ENCODE assay signal across 16 cellular contexts in genomic region chr4:30832652-30833051, GRCh38.
DNase-seq lines count a peak whose midpoint lies in the region; ATAC-seq and TF ChIP-seq lines count a peak whose summit lies in the region.
"Had no signal": no experiment of that assay in that cellular context is flagged by ENCODE, and none has a peak within 500 bp of the region (broad histone marks: within the 10 kb centered on the region; RNA-seq: fewer than 3 reads in every experiment).

No MANE protein-coding gene starts in this region.

- no peaks in the 10 kb centered on the region for H3K27me3 ChIP-seq in SK-N-SH (ENCODE audit: insufficient read depth)
- no peaks in the 10 kb centered on the region for H3K27me3 ChIP-seq in stomach
- H3K27me3 ChIP-seq in prostate gland (replicated peaks; ENCODE audit: insufficient read depth): no peaks in the 10 kb centered on the region
- H3K27me3 ChIP-seq: BLaER1 treated with 17β-estradiol and CSF1 and Interleukin-3, amounts not matched to agents 10 nM and 100 nM had no signal

- H3K9me3 Mint-ChIP-seq in nephron: no peaks in the 10 kb centered on the region
- H3K9me3 Mint-ChIP-seq: H9 had no signal

- 38% methylated on average over 2 of the region's 2 CpGs for WGBS in SK-N-SH (ENCODE audit: low lambda C conversion rate)
- WGBS in stomach, 5 donors: 78 to 84% (median 82%) methylated on average over 2 of the region's 2 CpGs
- WGBS in prostate gland: 86% methylated on average over 2 of the region's 2 CpGs

- H3K9me3 ChIP-seq in SK-N-SH: no peaks in the 10 kb centered on the region
- no peaks in the 10 kb centered on the region for H3K9me3 ChIP-seq in stomach
- no peaks in the 10 kb centered on the region for H3K9me3 ChIP-seq in prostate gland
- H3K9me3 ChIP-seq: A549; BLaER1 treated with 17β-estradiol and CSF1 and Interleukin-3, amounts not matched to agents 10 nM and 100 nM had no signal

- DNase-seq in SK-N-SH (peak; percentile 12), SK-N-DZ (ENCODE audit: low spot score) (peak; percentile 37), stomach (no peak), prostate gland (ENCODE audit: low spot score) (no peak)
- no peak for DNase-seq in central memory CD4-positive, alpha-beta T cell
- DNase-seq: CD8-positive, alpha-beta T cell; DMS 273 treated with DMSO at 0.1 percent for 48 hours; DMS53; DND-41; EL; H9 had no signal

- H3K9me2 ChIP-seq in SK-N-SH: no peaks in the 10 kb centered on the region

- CTCF ChIA-PET in SK-N-SH (lab: Yijun Ruan, JAX): no interaction called here

- peak in 1 of 2 experiments; percentile 86; a peak in 2 of 4 replicates for TF ChIP-seq EP300 in SK-N-SH (IDR thresholded peaks at IDR 0.05; ENCODE audit: borderline replicate concordance in 1 of 2, low read depth in 1 of 2, low read length in 1 of 2)
- TF ChIP-seq EP300 in stomach (IDR thresholded peaks at IDR 0.05): no peak

- H3K4me1 Mint-ChIP-seq in nephron: peaks cover 33% of the 10 kb centered on the region

- no peaks in the 10 kb centered on the region for H3F3A ChIP-seq in SK-N-SH (replicated peaks; ENCODE audit: insufficient read depth)

- ATAC-seq in SK-N-SH treated with all-trans-retinoic acid at 6 μM for 48 hours: no peak; the same call in 2 of the 3 replicates
- ATAC-seq: A549; CD8-positive, alpha-beta T cell had no signal

- H4K20me1 ChIP-seq in SK-N-SH (ENCODE audit: insufficient read depth): no peaks in the 10 kb centered on the region
- H4K20me1 ChIP-seq: BLaER1 treated with 17β-estradiol and CSF1 and Interleukin-3, amounts not matched to agents 10 nM and 100 nM had no signal

- POLR2A ChIA-PET in SK-N-SH (lab: Yijun Ruan, JAX): no interaction called here

- H3K36me3 ChIP-seq in SK-N-SH (replicated peaks in 1 of 2; ENCODE audit: control insufficient read depth in 1 of 2, insufficient read depth in 2 of 2, low read length in 1 of 2): no peaks in the 10 kb centered on the region
- H3K36me3 ChIP-seq in stomach: no peaks in the 10 kb centered on the region
- no peaks in the 10 kb centered on the region for H3K36me3 ChIP-seq in prostate gland
- H3K36me3 ChIP-seq: BLaER1 treated with 17β-estradiol and CSF1 and Interleukin-3, amounts not matched to agents 10 nM and 100 nM had no signal

- H3K4me3 Mint-ChIP-seq in nephron: no peak overlapping the region
- H3K4me3 Mint-ChIP-seq: CD8-positive, alpha-beta T cell; H9 had no signal

- intact Hi-C loops in stomach (cut with DNase I; ENCODE audit: low total_unique reads) (no loop called here), prostate gland (cut with DNase I) (no loop called here)

- H3K4me3 ChIP-seq in SK-N-SH (ENCODE audit: low read depth in 2 of 2, low read length in 1 of 2): no peak overlapping the region
- no peak overlapping the region for H3K4me3 ChIP-seq in stomach
- no peak overlapping the region for H3K4me3 ChIP-seq in prostate gland
- H3K4me3 ChIP-seq: A549; BLaER1 treated with 17β-estradiol and CSF1 and Interleukin-3, amounts not matched to agents 10 nM and 100 nM had no signal

- H3K4me1 ChIP-seq in SK-N-SH (ENCODE audit: control insufficient read depth in 1 of 2, insufficient read depth in 2 of 2, low read depth in 1 of 2, low read length in 1 of 2) (peaks cover 6 to 18% of the 10 kb centered on the region in 2 experiments; a peak in 3 of 4 replicates), stomach (peaks cover 0 to 28% (median 13%) of the 10 kb centered on the region in 4 donors), prostate gland (replicated peaks) (no peaks in the 10 kb centered on the region)
- H3K4me1 ChIP-seq: A549; BLaER1 treated with 17β-estradiol and CSF1 and Interleukin-3, amounts not matched to agents 10 nM and 100 nM had no signal

- no peak for TF ChIP-seq CTCF in SK-N-SH (IDR thresholded peaks at IDR 0.05)
- no peak for TF ChIP-seq CTCF in nephron (IDR thresholded peaks at IDR 0.05; ENCODE audit: unreplicated experiment in 3 of 3)
- TF ChIP-seq CTCF in stomach (IDR thresholded peaks at IDR 0.05): no peak
- no peak for TF ChIP-seq CTCF in prostate gland (IDR thresholded peaks at IDR 0.05)

- H3K36me3 Mint-ChIP-seq in nephron (ENCODE audit: low read depth): no peaks in the 10 kb centered on the region
- H3K36me3 Mint-ChIP-seq: CD8-positive, alpha-beta T cell had no signal

- H3K27ac Mint-ChIP-seq in nephron: peak overlapping the region in 2 of 3 experiments; percentile 0 to 16
- H3K27ac Mint-ChIP-seq: CD8-positive, alpha-beta T cell had no signal

- TF ChIP-seq POLR2A in stomach (IDR thresholded peaks at IDR 0.05) (no peak), prostate gland (IDR thresholded peaks at IDR 0.05) (no peak)

- H3K79me2 ChIP-seq in SK-N-SH (ENCODE audit: insufficient read depth): no peaks in the 10 kb centered on the region

- H3K9ac ChIP-seq in SK-N-SH: no peak overlapping the region
- H3K9ac ChIP-seq: BLaER1 treated with 17β-estradiol and CSF1 and Interleukin-3, amounts not matched to agents 10 nM and 100 nM had no signal

- H3K27ac ChIP-seq in SK-N-SH (ENCODE audit: low read depth in 2 of 2, low read length in 1 of 2): peak overlapping the region in 1 of 2 experiments; percentile 84; a peak in 2 of 4 replicates
- no peak overlapping the region for H3K27ac ChIP-seq in stomach
- H3K27ac ChIP-seq in prostate gland: no peak overlapping the region
- H3K27ac ChIP-seq: 22Rv1; A549; BLaER1 treated with 17β-estradiol and CSF1 and Interleukin-3, amounts not matched to agents 10 nM and 100 nM had no signal

- TF ChIP-seq RAD21 in SK-N-SH (IDR thresholded peaks at IDR 0.05; ENCODE audit: low read length): no peak; the same call in 1 of the 2 replicates

- H3K4me2 ChIP-seq in SK-N-SH: no peak overlapping the region
- H3K4me2 ChIP-seq: A549; BLaER1 treated with 17β-estradiol and CSF1 and Interleukin-3, amounts not matched to agents 10 nM and 100 nM had no signal

- no peak overlapping the region for H2AFZ ChIP-seq in SK-N-SH (ENCODE audit: low read depth)

- no peaks in the 10 kb centered on the region for H3K27me3 Mint-ChIP-seq in nephron (ENCODE audit: low read depth)

TF ChIP-seq in SK-N-SH, 30 proteins besides CTCF, POLR2A, EP300 and RAD21 (continues in another document):
- TF ChIP-seq, protein P1, sequence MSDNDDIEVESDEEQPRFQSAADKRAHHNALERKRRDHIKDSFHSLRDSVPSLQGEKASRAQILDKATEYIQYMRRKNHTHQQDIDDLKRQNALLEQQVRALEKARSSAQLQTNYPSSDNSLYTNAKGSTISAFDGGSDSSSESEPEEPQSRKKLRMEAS (IDR thresholded peaks at IDR 0.05; ENCODE audit: low read depth): no peak
- no peak for TF ChIP-seq FOXJ3 (CRISPR knock-in tag; IDR thresholded peaks at IDR 0.05)
- no peak for TF ChIP-seq SMC3 (IDR thresholded peaks at IDR 0.05; ENCODE audit: low read depth, low read length)
- TF ChIP-seq GABPA (IDR thresholded peaks at IDR 0.05; ENCODE audit: low read depth): no peak
- TF ChIP-seq TAF1 (IDR thresholded peaks at IDR 0.05; ENCODE audit: borderline replicate concordance, low read depth, low read length): no peak
- peak; percentile 60; the same call in 1 of the 2 replicates for TF ChIP-seq RCOR1 (IDR thresholded peaks at IDR 0.05; ENCODE audit: low read length)
- no peak for TF ChIP-seq USF2 (IDR thresholded peaks at IDR 0.05; ENCODE audit: borderline replicate concordance, low read depth, low read length)
- peak; percentile 26; the same call in 1 of the 2 replicates for TF ChIP-seq MXI1 (IDR thresholded peaks at IDR 0.05; ENCODE audit: low read depth, low read length)
- no peak for TF ChIP-seq EZH2phosphoT487 (IDR thresholded peaks at IDR 0.05; ENCODE audit: borderline replicate concordance, low read depth)

TF ChIP-seq in SK-N-SH treated with all-trans-retinoic acid at 6 μM for 48 hours, 23 proteins besides CTCF, POLR2A, EP300 and RAD21:
- no peak for TF ChIP-seq ARNTL (CRISPR knock-in tag; IDR thresholded peaks at IDR 0.05; ENCODE audit: borderline replicate concordance, low read depth)
- no peak for TF ChIP-seq CSRNP3 (CRISPR knock-in tag; IDR thresholded peaks at IDR 0.05)
- no peak for TF ChIP-seq ESRRG (CRISPR knock-in tag; IDR thresholded peaks at IDR 0.05)
- no peak for TF ChIP-seq BACH2 (CRISPR knock-in tag; IDR thresholded peaks at IDR 0.05; ENCODE audit: borderline replicate concordance)
- TF ChIP-seq ZC3H10 (CRISPR knock-in tag; IDR thresholded peaks at IDR 0.05): no peak
- no peak for TF ChIP-seq TOX (CRISPR knock-in tag; IDR thresholded peaks at IDR 0.05; ENCODE audit: borderline replicate concordance)
- TF ChIP-seq ZNF8 (CRISPR knock-in tag; IDR thresholded peaks at IDR 0.05): no peak

Comparison
In these comparisons a context has a peak if more than half of its experiments do, and no peak if none do; other contexts are left out.
1. DNase-seq: peak in SK-N-SH (single experiment) and SK-N-DZ (single experiment); none in stomach (single experiment), prostate gland (single experiment) and central memory CD4-positive, alpha-beta T cell (single experiment).